In the genomic region with DNA sequence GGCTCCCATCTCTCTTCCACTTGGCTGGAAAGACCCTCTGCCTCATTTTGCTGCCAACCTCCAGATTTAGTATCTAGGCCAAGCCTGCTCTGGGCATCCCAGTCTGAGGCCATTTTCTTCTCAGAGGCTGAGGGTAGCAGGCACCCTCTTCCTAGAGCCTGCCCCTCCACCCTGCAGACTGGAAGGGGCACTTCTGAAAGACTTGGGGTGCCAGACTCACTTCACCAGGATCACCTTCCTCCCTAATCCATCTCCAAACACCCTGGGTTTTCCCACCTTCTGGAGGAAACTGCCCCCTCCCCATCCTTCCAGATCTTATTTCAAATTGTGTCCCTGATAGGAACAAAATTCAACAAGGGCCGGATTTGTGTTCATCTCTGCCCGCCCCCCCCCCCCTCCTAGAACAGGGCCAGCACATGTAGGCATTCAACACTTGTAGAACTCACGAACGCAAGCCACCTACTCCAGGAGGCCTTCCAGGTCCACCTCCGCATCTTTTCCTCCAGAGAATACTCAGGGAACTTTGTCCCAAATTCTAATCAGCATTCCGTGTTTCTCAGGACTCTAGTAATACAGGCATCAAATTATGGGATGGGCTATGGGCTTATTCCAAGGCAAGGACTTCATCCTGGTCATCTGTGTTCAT, we compare ENCODE assay signal across 8 cellular contexts. TPM values are rescaled to one million over a fixed set of nuclear protein-coding genes. Genes with fewer than 3 reads are reported as not detected.
DNase-seq lines count a peak whose midpoint lies in the region; ATAC-seq lines count a peak whose summit lies in the region.

No MANE protein-coding gene starts in this region.

- DNase-seq in activated CD4-positive, alpha-beta T cell treated with anti-CD3 and anti-CD28 coated beads for 1 hour: peak; percentile 27
- no peak for DNase-seq in activated CD4-positive, alpha-beta T cell treated with anti-CD3 and anti-CD28 coated beads, Interleukin-2, amount 50 U/mL, for 1 hour
- DNase-seq in activated T-helper 2 cell treated with anti-CD3 and anti-CD28 coated beads, Interferon-gamma antibody, Interleukin-2, Interleukin-4, amounts not matched to agents 10 μg/mL and 5 μg/mL and 100 μg/mL, durations not matched to agents 14 hours and 24 hours and 36 hours (ENCODE audit: low spot score): no peak
- peak in 1 of 2 donors; percentile 34 for DNase-seq in stimulated activated naive CD8-positive, alpha-beta T cell treated with anti-CD3 and anti-CD28 coated beads, Interleukin-15, amount 100 ng/mL, for 72 hours
- no peak for DNase-seq in H4 (ENCODE audit: low spot score)

- H3K9me3 ChIP-seq in iPS-20b (ENCODE audit: insufficient read depth, low read depth, low read length): no peaks in the 10 kb centered on the region

- peak overlapping the region; percentile 72; the same call in 1 of the 2 replicates for H3K9ac ChIP-seq in iPS-20b (ENCODE audit: low read depth, low read length)

- H3K36me3 Mint-ChIP-seq in activated T-helper 2 cell treated with anti-CD3 and anti-CD28 coated beads, Interferon-gamma antibody, Interleukin-2, Interleukin-4, amounts not matched to agents 10 μg/mL and 5 μg/mL and 100 μg/mL, durations not matched to agents 14 hours and 24 hours and 36 hours (ENCODE audit: low read depth): peaks cover 18% of the 10 kb centered on the region

- H3K27ac ChIP-seq in iPS-20b (ENCODE audit: low read length): no peak overlapping the region

- H3K4me3 Mint-ChIP-seq in activated T-helper 2 cell treated with anti-CD3 and anti-CD28 coated beads, Interferon-gamma antibody, Interleukin-2, Interleukin-4, amounts not matched to agents 10 μg/mL and 5 μg/mL and 100 μg/mL, durations not matched to agents 14 hours and 24 hours and 36 hours (ENCODE audit: low read depth): peak overlapping the region; percentile 92
- peak overlapping the region; percentile 97 to 98 for H3K4me3 Mint-ChIP-seq in stimulated activated naive CD8-positive, alpha-beta T cell treated with anti-CD3 and anti-CD28 coated beads, Interleukin-15, amount 100 ng/mL, for 72 hours

- no peaks in the 10 kb centered on the region for H3K36me3 ChIP-seq in iPS-20b (ENCODE audit: insufficient read depth, low read depth, low read length)

- H3K27me3 ChIP-seq in iPS-20b (ENCODE audit: insufficient read depth, low read length): peaks cover 5% of the 10 kb centered on the region

- H3K4me1 Mint-ChIP-seq in activated T-helper 2 cell treated with anti-CD3 and anti-CD28 coated beads, Interferon-gamma antibody, Interleukin-2, Interleukin-4, amounts not matched to agents 10 μg/mL and 5 μg/mL and 100 μg/mL, durations not matched to agents 14 hours and 24 hours and 36 hours (ENCODE audit: low read depth): peaks cover 30% of the 10 kb centered on the region
- peaks cover 62% of the 10 kb centered on the region for H3K4me1 Mint-ChIP-seq in stimulated activated naive CD8-positive, alpha-beta T cell treated with anti-CD3 and anti-CD28 coated beads, Interleukin-15, amount 100 ng/mL, for 72 hours

- ATAC-seq in stimulated activated naive CD8-positive, alpha-beta T cell treated with anti-CD3 and anti-CD28 coated beads, Interleukin-15, amount 100 ng/mL, for 72 hours: no peak
- ATAC-seq in HG02885 (IDR thresholded peaks at IDR 0.05; ENCODE audit: poor library complexity, unreplicated experiment): no peak
- ATAC-seq in HG03196 (IDR thresholded peaks at IDR 0.05; ENCODE audit: unreplicated experiment): no peak

- no peaks in the 10 kb centered on the region for H3K9me3 Mint-ChIP-seq in activated T-helper 2 cell treated with anti-CD3 and anti-CD28 coated beads, Interferon-gamma antibody, Interleukin-2, Interleukin-4, amounts not matched to agents 10 μg/mL and 5 μg/mL and 100 μg/mL, durations not matched to agents 14 hours and 24 hours and 36 hours
- no peaks in the 10 kb centered on the region for H3K9me3 Mint-ChIP-seq in stimulated activated naive CD8-positive, alpha-beta T cell treated with anti-CD3 and anti-CD28 coated beads, Interleukin-15, amount 100 ng/mL, for 72 hours

- no peaks in the 10 kb centered on the region for H3K27me3 Mint-ChIP-seq in activated T-helper 2 cell treated with anti-CD3 and anti-CD28 coated beads, Interferon-gamma antibody, Interleukin-2, Interleukin-4, amounts not matched to agents 10 μg/mL and 5 μg/mL and 100 μg/mL, durations not matched to agents 14 hours and 24 hours and 36 hours (ENCODE audit: low read depth)
- no peaks in the 10 kb centered on the region for H3K27me3 Mint-ChIP-seq in stimulated activated naive CD8-positive, alpha-beta T cell treated with anti-CD3 and anti-CD28 coated beads, Interleukin-15, amount 100 ng/mL, for 72 hours

- peak overlapping the region; percentile 84 for H3K27ac Mint-ChIP-seq in activated T-helper 2 cell treated with anti-CD3 and anti-CD28 coated beads, Interferon-gamma antibody, Interleukin-2, Interleukin-4, amounts not matched to agents 10 μg/mL and 5 μg/mL and 100 μg/mL, durations not matched to agents 14 hours and 24 hours and 36 hours
- peak overlapping the region; percentile 99 for H3K27ac Mint-ChIP-seq in stimulated activated naive CD8-positive, alpha-beta T cell treated with anti-CD3 and anti-CD28 coated beads, Interleukin-15, amount 100 ng/mL, for 72 hours

- intact Hi-C loops in activated T-helper 2 cell treated with anti-CD3 and anti-CD28 coated beads, Interferon-gamma antibody, Interleukin-2, Interleukin-4, amounts not matched to agents 10 μg/mL and 5 μg/mL and 100 μg/mL, durations not matched to agents 14 hours and 24 hours and 36 hours (cut with micrococcal nuclease): loop anchor here (1.0 to 5.0 kb wide), 7 partner anchors 36 to 1011 kb away; partner anchors contain the start of genes LPXN, SELENOH, TIMM10 and ZFP91

- H3K4me1 ChIP-seq in iPS-20b (ENCODE audit: insufficient read depth, low read length): peaks cover 9% of the 10 kb centered on the region

- peak overlapping the region; percentile 75 for H3K4me3 ChIP-seq in iPS-20b (ENCODE audit: low read length)

RNA-seq across cellular contexts. Expression of gene UBE2L6, which starts 0.8 kb away (rescaled TPM):
- total RNA-seq in activated T-helper 2 cell treated with anti-CD3 and anti-CD28 coated beads, Interferon-gamma antibody, Interleukin-2, Interleukin-4, amounts not matched to agents 10 μg/mL and 5 μg/mL and 100 μg/mL, durations not matched to agents 14 hours and 24 hours and 36 hours: 135 and 137 TPM in 2 replicates
- total RNA-seq in H4 (2014; rRNA removed; shearing (Covaris generic)): 103 and 149 TPM in 2 replicates

RNA-seq across cellular contexts. Expression of gene SMTNL1, which starts 29.3 kb away (rescaled TPM):
- total RNA-seq in activated T-helper 2 cell treated with anti-CD3 and anti-CD28 coated beads, Interferon-gamma antibody, Interleukin-2, Interleukin-4, amounts not matched to agents 10 μg/mL and 5 μg/mL and 100 μg/mL, durations not matched to agents 14 hours and 24 hours and 36 hours: not detected in 2 replicates
- not detected in 2 replicates for total RNA-seq in H4 (2014; rRNA removed; shearing (Covaris generic))

RNA-seq across cellular contexts. Expression of gene SERPING1, which starts 30.8 kb away (rescaled TPM):
- not detected in 2 replicates for total RNA-seq in activated T-helper 2 cell treated with anti-CD3 and anti-CD28 coated beads, Interferon-gamma antibody, Interleukin-2, Interleukin-4, amounts not matched to agents 10 μg/mL and 5 μg/mL and 100 μg/mL, durations not matched to agents 14 hours and 24 hours and 36 hours
- total RNA-seq in H4 (2014; rRNA removed; shearing (Covaris generic)): 1.2 and 8.3 TPM in 2 replicates

RNA-seq across cellular contexts. Expression of gene TIMM10, which starts 36.1 kb away (rescaled TPM):
- total RNA-seq in activated T-helper 2 cell treated with anti-CD3 and anti-CD28 coated beads, Interferon-gamma antibody, Interleukin-2, Interleukin-4, amounts not matched to agents 10 μg/mL and 5 μg/mL and 100 μg/mL, durations not matched to agents 14 hours and 24 hours and 36 hours: 76.9 and 90.0 TPM in 2 replicates
- 111 and 118 TPM in 2 replicates for total RNA-seq in H4 (2014; rRNA removed; shearing (Covaris generic))

RNA-seq across cellular contexts. Expression of gene SLC43A1, which starts 51.2 kb away (rescaled TPM):
- total RNA-seq in activated T-helper 2 cell treated with anti-CD3 and anti-CD28 coated beads, Interferon-gamma antibody, Interleukin-2, Interleukin-4, amounts not matched to agents 10 μg/mL and 5 μg/mL and 100 μg/mL, durations not matched to agents 14 hours and 24 hours and 36 hours: 27.6 and 30.9 TPM in 2 replicates
- total RNA-seq in H4 (2014; rRNA removed; shearing (Covaris generic)): 3.5 and 6.0 TPM in 2 replicates
